Comparison of ENCODE assay signal across 24 cellular contexts in the genomic region with DNA sequence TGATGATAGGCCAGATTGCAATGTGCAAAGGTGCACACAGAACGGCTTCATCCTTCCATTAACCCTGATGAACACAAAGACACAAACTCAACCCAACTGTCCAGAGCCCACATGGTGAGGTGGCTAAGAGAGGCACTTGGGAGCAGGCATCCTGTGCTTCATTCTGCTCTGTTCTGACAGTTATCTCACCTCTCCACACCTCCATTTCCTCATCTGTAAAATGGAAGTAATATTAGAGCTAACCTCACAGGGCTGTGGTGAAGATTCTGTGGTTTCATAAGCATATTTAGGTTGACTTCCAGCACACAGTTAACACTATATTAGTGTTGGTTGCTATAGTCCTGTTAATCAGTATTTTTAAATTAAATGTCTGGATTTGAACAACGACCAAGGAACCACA.
"Had no signal": no experiment of that assay in that cellular context is flagged by ENCODE, and none has a peak within 500 bp of the region (broad histone marks: within the 10 kb centered on the region; RNA-seq: fewer than 3 reads in every experiment).

No MANE protein-coding gene starts in this region.

- H3K9me3 ChIP-seq: ascending aorta, body of pancreas, SJSA1 had no signal

- H3K4me1 ChIP-seq: ascending aorta had no signal

- H3K27me3 ChIP-seq: ascending aorta, body of pancreas, SJSA1 had no signal

- H3K36me3 Mint-ChIP-seq: WTC11 had no signal

- H3K9me3 Mint-ChIP-seq: activated naive CD8-positive, alpha-beta T cell treated with anti-CD3 and anti-CD28 coated beads, Interleukin-2, amount 50 U/mL, for 24 hours; activated T-cell treated with anti-CD3 and anti-CD28 coated beads, Interleukin-2, amount 50 U/mL, for 72 hours; T-helper 1 cell treated with Interleukin-12 subunit alpha and Interleukin-12 subunit beta and Interleukin-4 antibody, amounts not matched to agents 30 μg/mL and 1 μg/mL, for 36 hours; WTC11 had no signal

- H3K27ac ChIP-seq: ascending aorta, body of pancreas, SJSA1 had no signal

- H3K4me3 ChIP-seq: ascending aorta, body of pancreas, SJSA1 had no signal

- ATAC-seq: activated naive CD8-positive, alpha-beta T cell treated with anti-CD3 and anti-CD28 coated beads, Interleukin-2, amount 50 U/mL, for 24 hours; activated T-cell treated with anti-CD3 and anti-CD28 coated beads, Interleukin-2, amount 50 U/mL, for 72 hours; body of pancreas; PC-3; SK-N-SH treated with all-trans-retinoic acid at 6 μM for 48 hours; WTC11 had no signal

- H3K27me3 Mint-ChIP-seq: activated naive CD8-positive, alpha-beta T cell treated with anti-CD3 and anti-CD28 coated beads, Interleukin-2, amount 50 U/mL, for 24 hours had no signal

- H3K27ac Mint-ChIP-seq: activated naive CD8-positive, alpha-beta T cell treated with anti-CD3 and anti-CD28 coated beads, Interleukin-2, amount 50 U/mL, for 24 hours; activated T-cell treated with anti-CD3 and anti-CD28 coated beads, Interleukin-2, amount 50 U/mL, for 72 hours; T-helper 1 cell treated with Interleukin-12 subunit alpha and Interleukin-12 subunit beta and Interleukin-4 antibody, amounts not matched to agents 30 μg/mL and 1 μg/mL, for 36 hours had no signal

- H3K4me3 Mint-ChIP-seq: activated naive CD8-positive, alpha-beta T cell treated with anti-CD3 and anti-CD28 coated beads, Interleukin-2, amount 50 U/mL, for 24 hours; activated T-cell treated with anti-CD3 and anti-CD28 coated beads, Interleukin-2, amount 50 U/mL, for 72 hours; T-helper 1 cell treated with Interleukin-12 subunit alpha and Interleukin-12 subunit beta and Interleukin-4 antibody, amounts not matched to agents 30 μg/mL and 1 μg/mL, for 36 hours; WTC11 had no signal

- H3K4me1 Mint-ChIP-seq: activated naive CD8-positive, alpha-beta T cell treated with anti-CD3 and anti-CD28 coated beads, Interleukin-2, amount 50 U/mL, for 24 hours had no signal

- DNase-seq: activated CD4-positive, alpha-beta T cell treated with anti-CD3 and anti-CD28 coated beads for 48 hours; activated CD4-positive, alpha-beta T cell treated with anti-CD3 and anti-CD28 coated beads, Interleukin-2, amount 50 U/mL, for 4 hours; activated CD4-positive, CD25-positive, alpha-beta regulatory T cell treated with anti-CD3 and anti-CD28 coated beads, Interleukin-2, amount 50 U/mL, for 72 hours; activated CD8-positive, alpha-beta memory T cell treated with anti-CD3 and anti-CD28 coated beads for 24 hours; activated naive CD4-positive, alpha-beta T cell treated with anti-CD3 and anti-CD28 coated beads, Interleukin-2, amount 50 U/mL, for 16 hours; activated naive CD8-positive, alpha-beta T cell treated with anti-CD3 and anti-CD28 coated beads, Interleukin-2, amount 50 U/mL, for 24 hours; activated T-cell treated with anti-CD3 and anti-CD28 coated beads, Interleukin-2, amount 50 U/mL, for 72 hours; amniotic stem cell; body of pancreas; central memory CD4-positive, alpha-beta T cell; Karpas-422; NCI-H1105 treated with DMSO at 0.1 percent for 48 hours; NCI-H1436 treated with DMSO at 0.1 percent for 48 hours; NCI-H187; NCI-H2081; NCI-H524; PC-3; SHP77; SW 1271 had no signal
